23 cellular contexts compared by ENCODE assay signal in the genomic region with DNA sequence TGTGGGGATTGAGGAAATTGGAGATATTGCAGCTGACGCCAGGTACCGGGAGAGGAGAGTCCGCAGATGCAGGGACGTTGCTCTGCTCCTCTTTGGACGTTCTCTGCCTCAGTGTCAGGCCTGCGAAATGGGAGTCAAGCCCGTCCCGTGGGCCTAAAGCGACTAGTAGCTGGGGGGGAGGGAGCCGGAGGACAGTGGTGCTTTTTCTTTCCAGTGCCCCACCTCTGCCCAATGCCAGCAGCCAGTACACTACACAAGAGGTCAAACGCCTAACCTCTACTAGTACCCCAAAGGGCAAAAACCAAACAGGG.
DNase-seq lines count a peak whose midpoint lies in the region; ATAC-seq, FAIRE-seq and TF ChIP-seq lines count a peak whose summit lies in the region.
"Had no signal": no experiment of that assay in that cellular context is flagged by ENCODE, and none has a peak within 500 bp of the region (broad histone marks: within the 10 kb centered on the region; RNA-seq: fewer than 3 reads in every experiment).

No MANE protein-coding gene starts in this region.

- H3K4me3 ChIP-seq in HUES64 (ENCODE audit: low read length) (peak overlapping the region; percentile 67), iPS-15b (ENCODE audit: low read depth, low read length) (peak overlapping the region; percentile 55), pancreas (peak overlapping the region in 3 of 4 donors; percentile 3 to 51 (median 44))
- H3K4me3 ChIP-seq: SJSA1 had no signal

- H3K4me1 Mint-ChIP-seq in chondrocyte (ENCODE audit: low read depth), result peaks cover 38% of the 10 kb centered on the region

- ATAC-seq in pancreas, result peak in 1 of 4 donors; percentile 17
- ATAC-seq in GM19467 (IDR thresholded peaks at IDR 0.05; ENCODE audit: unreplicated experiment), result no peak
- ATAC-seq: activated T-cell treated with anti-CD3 and anti-CD28 coated beads, Interleukin-2, amount 50 U/mL, for 72 hours; esophagus mucosa; PC-3; stimulated activated naive CD8-positive, alpha-beta T cell treated with anti-CD3 and anti-CD28 coated beads, Interleukin-15, Interleukin-2, amounts not matched to agents 100 U/mL and 50 U/mL, for 24 hours had no signal

- peaks cover 90% of the 10 kb centered on the region for H3K27me3 Mint-ChIP-seq in chondrocyte (ENCODE audit: low read depth)

- H3K9ac ChIP-seq in ES-I3 (ENCODE audit: low read depth, low read length), result peak overlapping the region; percentile 52; the same call in 1 of the 2 replicates
- no peak overlapping the region for H3K9ac ChIP-seq in HUES64 (ENCODE audit: low read depth, low read length)
- H3K9ac ChIP-seq in iPS-15b (ENCODE audit: low read depth, low read length), result no peak overlapping the region

- no peak overlapping the region for H3K4me3 Mint-ChIP-seq in chondrocyte (ENCODE audit: unreplicated experiment)
- H3K4me3 Mint-ChIP-seq: activated B cell treated with CpG ODN at 0.5 μM for 24 hours; activated CD4-positive, alpha-beta memory T cell treated with anti-CD3 and anti-CD28 coated beads, Interleukin-2, amount 10 ng/mL, durations not matched to agents 7 days and 5 days; activated naive CD8-positive, alpha-beta T cell treated with anti-CD3 and anti-CD28 coated beads, Interleukin-2, amount 10 ng/mL, durations not matched to agents 7 days and 5 days; activated T-cell treated with anti-CD3 and anti-CD28 coated beads, Interleukin-2, amount 50 U/mL, for 72 hours; CD4-positive, alpha-beta T cell; dendritic cell treated with granulocyte-macrophage colony-stimulating factor and Interleukin-4, amounts not matched to agents 40 ng/mL and 50 ng/mL, for 4 days had no signal

- intact Hi-C loops in pancreas (cut with DNase I), result no loop called here

- H3K27me3 ChIP-seq in HUES64 (ENCODE audit: insufficient read depth, low read length), result peaks cover 100% of the 10 kb centered on the region
- H3K27me3 ChIP-seq in iPS-15b (ENCODE audit: control insufficient read depth, insufficient read depth, low read length), result peaks cover 97% of the 10 kb centered on the region
- H3K27me3 ChIP-seq in pancreas, result peaks cover 0 to 3% (median 1%) of the 10 kb centered on the region in 4 donors

- H3K36me3 ChIP-seq in ES-I3 (ENCODE audit: insufficient read depth, low read length), result no peaks in the 10 kb centered on the region
- H3K36me3 ChIP-seq in HUES64 (ENCODE audit: insufficient read depth, low read length), result no peaks in the 10 kb centered on the region
- H3K36me3 ChIP-seq in iPS-15b (ENCODE audit: control insufficient read depth, insufficient read depth, low read length), result no peaks in the 10 kb centered on the region
- H3K36me3 ChIP-seq in pancreas, result no peaks in the 10 kb centered on the region
- H3K36me3 ChIP-seq: SJSA1 had no signal

- WGBS in HUES64, result 2% methylated on average over 11 of the region's 11 CpGs
- 26 to 27% methylated on average over 11 of the region's 11 CpGs for WGBS in pancreas, 2 donors

- no peak overlapping the region for H3K27ac Mint-ChIP-seq in chondrocyte (ENCODE audit: unreplicated experiment)
- H3K27ac Mint-ChIP-seq: activated B cell treated with CpG ODN at 0.5 μM for 24 hours; activated CD4-positive, alpha-beta memory T cell treated with anti-CD3 and anti-CD28 coated beads, Interleukin-2, amount 10 ng/mL, durations not matched to agents 7 days and 5 days; activated naive CD8-positive, alpha-beta T cell treated with anti-CD3 and anti-CD28 coated beads, Interleukin-2, amount 10 ng/mL, durations not matched to agents 7 days and 5 days; activated T-cell treated with anti-CD3 and anti-CD28 coated beads, Interleukin-2, amount 50 U/mL, for 72 hours; CD4-positive, alpha-beta T cell; dendritic cell treated with granulocyte-macrophage colony-stimulating factor and Interleukin-4, amounts not matched to agents 40 ng/mL and 50 ng/mL, for 4 days had no signal

- H3K4me1 ChIP-seq in ES-I3 (ENCODE audit: insufficient read depth, low read length) (peaks cover 6% of the 10 kb centered on the region; the same call in 1 of the 2 replicates), HUES64 (ENCODE audit: insufficient read depth, low read length) (peaks cover 32% of the 10 kb centered on the region), iPS-15b (ENCODE audit: control insufficient read depth, insufficient read depth, low read length) (peaks cover 4% of the 10 kb centered on the region), pancreas (no peaks in the 10 kb centered on the region)
- H3K4me1 ChIP-seq: SJSA1 had no signal

- TF ChIP-seq CTCF in pancreas (IDR thresholded peaks at IDR 0.05) (no peak), chondrocyte (IDR thresholded peaks at IDR 0.05) (no peak)

- no peaks in the 10 kb centered on the region for H3K9me3 Mint-ChIP-seq in chondrocyte (ENCODE audit: low read depth)
- H3K9me3 Mint-ChIP-seq: activated B cell treated with CpG ODN at 0.5 μM for 24 hours; activated T-cell treated with anti-CD3 and anti-CD28 coated beads, Interleukin-2, amount 50 U/mL, for 72 hours; CD4-positive, alpha-beta T cell; dendritic cell treated with granulocyte-macrophage colony-stimulating factor and Interleukin-4, amounts not matched to agents 40 ng/mL and 50 ng/mL, for 4 days had no signal

- DNase-seq in pancreas (peak in 1 of 6 donors; percentile 43), superior temporal gyrus (ENCODE audit: extremely low spot score) (no peak), DMS79 treated with DMSO at 0.1 percent for 48 hours (lab: John Stamatoyannopoulos, UW) (no peak), chondrocyte (ENCODE audit: low spot score) (no peak)
- DNase-seq: activated B cell treated with CpG ODN at 0.5 μM for 24 hours; activated CD4-positive, alpha-beta memory T cell treated with anti-CD3 and anti-CD28 coated beads, Interleukin-2, amount 10 ng/mL, durations not matched to agents 7 days and 5 days; activated naive CD8-positive, alpha-beta T cell treated with anti-CD3 and anti-CD28 coated beads, Interleukin-2, amount 10 ng/mL, durations not matched to agents 7 days and 5 days; activated T-cell treated with anti-CD3 and anti-CD28 coated beads, Interleukin-2, amount 50 U/mL, for 72 hours; CD4-positive, alpha-beta T cell; DMS79; NCI-H146; NCI-H2171 treated with DMSO at 0.1 percent for 48 hours; NCI-H774; PC-3; stimulated activated naive CD8-positive, alpha-beta T cell treated with anti-CD3 and anti-CD28 coated beads, Interleukin-15, Interleukin-2, amounts not matched to agents 100 U/mL and 50 U/mL, for 24 hours had no signal

- FAIRE-seq in pancreas (lab: Jason Lieb, UNC), result no peak
- FAIRE-seq: bronchial epithelial cell had no signal

- H3K36me3 Mint-ChIP-seq in chondrocyte (ENCODE audit: low read depth), result peaks cover 4% of the 10 kb centered on the region

- H3K9me3 ChIP-seq in ES-I3 (ENCODE audit: control insufficient read depth, insufficient read depth, low read length), result no peaks in the 10 kb centered on the region
- H3K9me3 ChIP-seq in HUES64 (ENCODE audit: insufficient read depth, low read depth, low read length), result no peaks in the 10 kb centered on the region
- no peaks in the 10 kb centered on the region for H3K9me3 ChIP-seq in iPS-15b (ENCODE audit: control insufficient read depth, insufficient read depth, low read length)
- no peaks in the 10 kb centered on the region for H3K9me3 ChIP-seq in pancreas
- H3K9me3 ChIP-seq: SJSA1 had no signal

- no peak overlapping the region for H3K27ac ChIP-seq in HUES64 (ENCODE audit: low read depth, low read length)
- H3K27ac ChIP-seq in pancreas, result peak overlapping the region in 2 of 4 donors; percentile 55 to 67
- H3K27ac ChIP-seq: SJSA1 had no signal
